Comparison of ENCODE assay signal across 21 cellular contexts in the genomic region with DNA sequence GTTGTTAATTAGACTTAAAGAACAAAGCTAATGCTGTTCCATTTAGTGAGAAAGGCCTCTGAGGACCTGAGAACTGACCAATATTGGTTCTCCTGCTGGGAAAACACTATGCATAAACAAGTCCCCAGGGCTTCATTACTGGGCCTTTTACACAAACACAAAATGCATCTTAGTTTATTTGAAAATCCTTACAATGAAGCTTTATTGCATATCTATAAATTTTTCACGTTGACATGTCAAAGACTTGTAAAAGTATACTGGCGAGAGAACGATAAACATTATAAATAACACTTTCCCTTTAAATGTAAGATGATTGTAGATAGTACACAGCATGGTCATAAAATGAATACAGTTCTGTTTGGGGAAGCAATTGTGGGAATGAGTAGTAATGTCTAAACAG.
A peak's percentile ranks its signal among the peaks of the same experiment; 100 is the strongest.
DNase-seq lines count a peak whose midpoint lies in the region; ATAC-seq, FAIRE-seq and TF ChIP-seq lines count a peak whose summit lies in the region.
"Had no signal": no experiment of that assay in that cellular context is flagged by ENCODE, and none has a peak within 500 bp of the region (broad histone marks: within the 10 kb centered on the region; RNA-seq: fewer than 3 reads in every experiment).

No MANE protein-coding gene starts in this region.

- TF ChIP-seq CTCF in cardiac muscle cell (IDR thresholded peaks at IDR 0.05; ENCODE audit: low read depth, low read length) (no peak), right atrium auricular region (IDR thresholded peaks at IDR 0.05) (no peak)

- CTCF ChIA-PET in T-cell (lab: Charles Lee), result no interaction called here

- no peak for DNase-seq in cardiac muscle cell (ENCODE audit: low read depth in 1 of 2, low spot score in 1 of 2)
- DNase-seq in right atrium auricular region (ENCODE audit: low spot score), result no peak
- DNase-seq in OCI-M1 (lab: John Stamatoyannopoulos, UW), result peak; percentile 52
- DNase-seq in NCI-H526 treated with DMSO at 0.1 percent for 48 hours (lab: John Stamatoyannopoulos, UW), result no peak
- DNase-seq in T-cell, result no peak
- DNase-seq in NCI-H748 treated with DMSO at 0.1 percent for 48 hours (lab: John Stamatoyannopoulos, UW), result no peak
- DNase-seq: DMS53, EL, GF-D8, GOT3, IMR-90, MG63, NCI-H1436 treated with DMSO at 0.1 percent for 48 hours, NCI-H2029, NCI-H446, Peyer's patch, T-helper 17 cell had no signal

- H3K4me3 ChIP-seq in cardiac muscle cell (no peak overlapping the region), right atrium auricular region (no peak overlapping the region)
- H3K4me3 ChIP-seq: MG63, Peyer's patch had no signal

- no peak for ATAC-seq in T-cell (replicated peaks in 1 of 4)
- ATAC-seq: HCT116, T-helper 17 cell had no signal

- H3K36me3 ChIP-seq in cardiac muscle cell (no peaks in the 10 kb centered on the region), right atrium auricular region (no peaks in the 10 kb centered on the region)
- H3K36me3 ChIP-seq: MG63, Peyer's patch had no signal

- H3K4me3 Mint-ChIP-seq in T-cell, result no peak overlapping the region
- H3K4me3 Mint-ChIP-seq: T-helper 17 cell had no signal

- peak overlapping the region; percentile 19 for H3K27ac ChIP-seq in cardiac muscle cell
- no peak overlapping the region for H3K27ac ChIP-seq in right atrium auricular region
- H3K27ac ChIP-seq: C4-2B, Peyer's patch had no signal

- H3K4me1 Mint-ChIP-seq in T-cell, result no peaks in the 10 kb centered on the region
- H3K4me1 Mint-ChIP-seq: T-helper 17 cell had no signal

- H3K9me3 Mint-ChIP-seq in T-cell, result peaks cover 0 to 10% (median 9%) of the 10 kb centered on the region in 3 donors

- H3K4me1 ChIP-seq in cardiac muscle cell (ENCODE audit: low read depth) (peaks cover 27% of the 10 kb centered on the region), right atrium auricular region (no peaks in the 10 kb centered on the region)
- H3K4me1 ChIP-seq: Peyer's patch had no signal

- H3K9me3 ChIP-seq in cardiac muscle cell (ENCODE audit: low read depth), result no peaks in the 10 kb centered on the region
- H3K9me3 ChIP-seq in right atrium auricular region, result no peaks in the 10 kb centered on the region
- H3K9me3 ChIP-seq: MG63, Peyer's patch had no signal

- no peak overlapping the region for H3K27ac Mint-ChIP-seq in T-cell
- H3K27ac Mint-ChIP-seq: T-helper 17 cell had no signal

- no peaks in the 10 kb centered on the region for H3K27me3 Mint-ChIP-seq in T-cell
- H3K27me3 Mint-ChIP-seq: T-helper 17 cell had no signal

- POLR2A ChIA-PET in T-cell (lab: Charles Lee), result no interaction called here

- no peaks in the 10 kb centered on the region for H3K36me3 Mint-ChIP-seq in T-cell

- H3K27me3 ChIP-seq in cardiac muscle cell, result no peaks in the 10 kb centered on the region
- no peaks in the 10 kb centered on the region for H3K27me3 ChIP-seq in right atrium auricular region
- H3K27me3 ChIP-seq: MG63, Peyer's patch had no signal

- peak; percentile 76 for FAIRE-seq in endometrium (lab: Jason Lieb, UNC)
- FAIRE-seq: A204.1 had no signal
